ENCODE assay signal across 9 cellular contexts in the genomic region with DNA sequence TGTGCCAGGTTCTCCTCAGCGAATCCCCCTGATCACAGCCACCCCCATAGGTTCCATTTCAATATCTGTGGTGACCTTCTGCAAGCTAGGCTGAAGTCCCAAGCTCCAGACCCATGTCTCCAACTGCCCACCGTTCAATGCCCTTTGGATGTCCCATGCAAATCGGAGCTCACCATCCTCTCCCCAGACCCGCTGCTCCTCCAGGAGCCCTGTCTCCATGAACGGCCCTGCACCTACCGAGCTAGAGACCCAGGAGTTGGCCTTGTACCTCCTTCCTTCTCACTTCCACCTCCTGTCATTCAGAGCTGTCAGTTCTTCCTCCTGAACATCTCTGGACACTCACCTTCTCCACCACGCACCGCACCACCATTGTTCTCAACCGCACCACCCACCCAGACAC. TPM values are rescaled to one million over a fixed set of nuclear protein-coding genes. Genes with fewer than 3 reads are reported as not detected.
DNase-seq lines count a peak whose midpoint lies in the region; ATAC-seq and TF ChIP-seq lines count a peak whose summit lies in the region.
"Had no signal": no experiment of that assay in that cellular context is flagged by ENCODE, and none has a peak within 500 bp of the region (broad histone marks: within the 10 kb centered on the region; RNA-seq: fewer than 3 reads in every experiment).

No MANE protein-coding gene starts in this region.

- no peaks in the 10 kb centered on the region for H3K27me3 Mint-ChIP-seq in activated CD4-positive, alpha-beta memory T cell treated with anti-CD3 and anti-CD28 coated beads, Interleukin-2, amount 10 ng/mL, durations not matched to agents 7 days and 5 days

- no peak overlapping the region for H2AFZ ChIP-seq in HCT116 (ENCODE audit: low read depth, low read length, poor library complexity, severe bottlenecking)

- no peak overlapping the region for H3K27ac Mint-ChIP-seq in activated CD4-positive, alpha-beta memory T cell treated with anti-CD3 and anti-CD28 coated beads, Interleukin-2, amount 10 ng/mL, durations not matched to agents 7 days and 5 days
- peak overlapping the region; percentile 98 for H3K27ac Mint-ChIP-seq in stimulated activated effector memory CD8-positive, alpha-beta T cell treated with anti-CD3 and anti-CD28 coated beads, Interleukin-12 subunit alpha, Interleukin-12 subunit beta, amount 100 ng/mL, for 72 hours

- peaks cover 4% of the 10 kb centered on the region for H3K36me3 Mint-ChIP-seq in activated CD4-positive, alpha-beta memory T cell treated with anti-CD3 and anti-CD28 coated beads, Interleukin-2, amount 10 ng/mL, durations not matched to agents 7 days and 5 days (ENCODE audit: low read depth)
- peaks cover 8% of the 10 kb centered on the region for H3K36me3 Mint-ChIP-seq in stimulated activated effector memory CD8-positive, alpha-beta T cell treated with anti-CD3 and anti-CD28 coated beads, Interleukin-12 subunit alpha, Interleukin-12 subunit beta, amount 100 ng/mL, for 72 hours

- intact Hi-C loops in HCT116 (cut with micrococcal nuclease) = no loop called here

- H3K9ac ChIP-seq in HCT116 (ENCODE audit: low read length) = peak overlapping the region; percentile 96

- peaks cover 8 to 12% of the 10 kb centered on the region in 2 experiments for H3K4me1 ChIP-seq in HCT116 (ENCODE audit: control insufficient read depth in 1 of 2, insufficient read depth in 2 of 2, low read length in 2 of 2)

- TF ChIP-seq RAD21 in HCT116 (IDR thresholded peaks at IDR 0.05; ENCODE audit: low read depth) = no peak

- no peaks in the 10 kb centered on the region for H3K9me2 ChIP-seq in HCT116 (ENCODE audit: insufficient read depth)

- H3K9me3 ChIP-seq in HCT116 (ENCODE audit: control insufficient read depth in 1 of 2, insufficient read depth in 1 of 2, low read depth in 1 of 2, low read length in 2 of 2) = no peaks in the 10 kb centered on the region

- H3K27ac ChIP-seq in HCT116 (ENCODE audit: low read depth, low read length) = peak overlapping the region; percentile 47; the same call in 1 of the 2 replicates

- H3K4me3 Mint-ChIP-seq in activated CD4-positive, alpha-beta memory T cell treated with anti-CD3 and anti-CD28 coated beads, Interleukin-2, amount 10 ng/mL, durations not matched to agents 7 days and 5 days = peak overlapping the region; percentile 99
- H3K4me3 Mint-ChIP-seq in stimulated activated effector memory CD8-positive, alpha-beta T cell treated with anti-CD3 and anti-CD28 coated beads, Interleukin-12 subunit alpha, Interleukin-12 subunit beta, amount 100 ng/mL, for 72 hours = peak overlapping the region; percentile 99

- TF ChIP-seq POLR2A in HCT116 (IDR thresholded peaks at IDR 0.05; ENCODE audit: borderline replicate concordance, extremely low read depth, insufficient read depth, insufficient read length) = no peak

- no peaks in the 10 kb centered on the region for H3K9me3 Mint-ChIP-seq in activated CD4-positive, alpha-beta memory T cell treated with anti-CD3 and anti-CD28 coated beads, Interleukin-2, amount 10 ng/mL, durations not matched to agents 7 days and 5 days
- H3K9me3 Mint-ChIP-seq in stimulated activated effector memory CD8-positive, alpha-beta T cell treated with anti-CD3 and anti-CD28 coated beads, Interleukin-12 subunit alpha, Interleukin-12 subunit beta, amount 100 ng/mL, for 72 hours = no peaks in the 10 kb centered on the region

- BruUV-seq in HCT116 (replicated peaks; lab: Mats Ljungman, UMichigan) = no TSS peak

- H3K4me1 Mint-ChIP-seq in activated CD4-positive, alpha-beta memory T cell treated with anti-CD3 and anti-CD28 coated beads, Interleukin-2, amount 10 ng/mL, durations not matched to agents 7 days and 5 days = peaks cover 23% of the 10 kb centered on the region
- peaks cover 27% of the 10 kb centered on the region for H3K4me1 Mint-ChIP-seq in stimulated activated effector memory CD8-positive, alpha-beta T cell treated with anti-CD3 and anti-CD28 coated beads, Interleukin-12 subunit alpha, Interleukin-12 subunit beta, amount 100 ng/mL, for 72 hours

- no peak for DNase-seq in HCT116 (ENCODE audit: low read depth, low spot score)
- DNase-seq in activated CD4-positive, alpha-beta memory T cell treated with anti-CD3 and anti-CD28 coated beads, Interleukin-2, amount 10 ng/mL, durations not matched to agents 7 days and 5 days = no peak
- no peak for DNase-seq in stimulated activated effector memory CD8-positive, alpha-beta T cell treated with anti-CD3 and anti-CD28 coated beads, Interleukin-12 subunit alpha, Interleukin-12 subunit beta, amount 100 ng/mL, for 72 hours (ENCODE audit: low spot score in 2 of 2)
- DNase-seq in GOT3 (lab: John Stamatoyannopoulos, UW) = no peak
- DNase-seq in AG20443 (ENCODE audit: low spot score) = no peak
- DNase-seq: dermis blood vessel endothelial cell, NCI-H82 had no signal

- H3K36me3 ChIP-seq in HCT116 (ENCODE audit: control insufficient read depth in 1 of 2, insufficient read depth in 2 of 2, low read length in 2 of 2) = no peaks in the 10 kb centered on the region

- RAD21 ChIA-PET in HCT116 (lab: Charles Lee; ENCODE audit: low non-redundant PET in 1 of 2, low total read pairs in 2 of 2, uncharacterized antibody in 2 of 2, unreplicated experiment in 2 of 2) = no interaction called here

- ATAC-seq in HCT116 (no peak), HG03095 (IDR thresholded peaks at IDR 0.05; ENCODE audit: unreplicated experiment) (no peak)
- no peak for ATAC-seq in stimulated activated effector memory CD8-positive, alpha-beta T cell treated with anti-CD3 and anti-CD28 coated beads, Interleukin-12 subunit alpha, Interleukin-12 subunit beta, amount 100 ng/mL, for 72 hours

- TF ChIP-seq CTCF in HCT116 (IDR thresholded peaks at IDR 0.05 in 2 of 3, conservative IDR thresholded peaks at IDR 0.05 in 1 of 3; ENCODE audit: borderline replicate concordance in 1 of 3, insufficient read depth in 1 of 3, low read depth in 2 of 3, low read length in 2 of 3) = no peak

- H3K4me3 ChIP-seq in HCT116 (replicated peaks in 1 of 2; ENCODE audit: low read depth in 1 of 2, low read length in 2 of 2) = peak overlapping the region; percentile 97 to 100
- H3K4me3 ChIP-seq in iPS-11a (ENCODE audit: low read depth, low read length) = peak overlapping the region; percentile 91

- peaks cover 34% of the 10 kb centered on the region for H3K79me2 ChIP-seq in HCT116 (ENCODE audit: insufficient read depth, low read length)

- no peaks in the 10 kb centered on the region for H4K20me1 ChIP-seq in HCT116 (ENCODE audit: insufficient read depth)

- CTCF ChIA-PET in HCT116 (lab: Charles Lee) = interaction anchor here (2.9 to 4.3 kb wide), 2 partner anchors 12 to 170 kb away, joined by 8 to 29 read pairs; no protein-coding TSS in a partner anchor
- CTCF ChIA-PET in activated CD4-positive, alpha-beta memory T cell treated with anti-CD3 and anti-CD28 coated beads, Interleukin-2, amount 10 ng/mL, durations not matched to agents 7 days and 5 days (lab: Charles Lee) = interaction anchor here (0.6 to 3.4 kb wide), 4 partner anchors 8 to 34 kb away, joined by 3 to 29 read pairs (median 3); no protein-coding TSS in a partner anchor

- POLR2A ChIA-PET in HCT116 (lab: Charles Lee) = no interaction called here
- POLR2A ChIA-PET in activated CD4-positive, alpha-beta memory T cell treated with anti-CD3 and anti-CD28 coated beads, Interleukin-2, amount 10 ng/mL, durations not matched to agents 7 days and 5 days (lab: Charles Lee) = interaction anchor here (0.9 to 2.8 kb wide), 2 partner anchors 8 to 12 kb away, joined by 3 to 10 read pairs; no protein-coding TSS in a partner anchor

- no peaks in the 10 kb centered on the region for H3K27me3 ChIP-seq in HCT116 (ENCODE audit: insufficient read depth, low read length)

- H3K4me2 ChIP-seq in HCT116 (ENCODE audit: low read length) = peak overlapping the region; percentile 93

TF ChIP-seq in HCT116, 20 proteins besides CTCF, POLR2A, EP300 and RAD21:
- TF ChIP-seq JUND (IDR thresholded peaks at IDR 0.05) = no peak
- no peak for TF ChIP-seq EZH2 (IDR thresholded peaks at IDR 0.05)
- no peak for TF ChIP-seq EZH2phosphoT487 (IDR thresholded peaks at IDR 0.05; ENCODE audit: borderline replicate concordance)
- TF ChIP-seq FOSL1 (IDR thresholded peaks at IDR 0.05; ENCODE audit: low read depth) = no peak
- TF ChIP-seq, protein P1, sequence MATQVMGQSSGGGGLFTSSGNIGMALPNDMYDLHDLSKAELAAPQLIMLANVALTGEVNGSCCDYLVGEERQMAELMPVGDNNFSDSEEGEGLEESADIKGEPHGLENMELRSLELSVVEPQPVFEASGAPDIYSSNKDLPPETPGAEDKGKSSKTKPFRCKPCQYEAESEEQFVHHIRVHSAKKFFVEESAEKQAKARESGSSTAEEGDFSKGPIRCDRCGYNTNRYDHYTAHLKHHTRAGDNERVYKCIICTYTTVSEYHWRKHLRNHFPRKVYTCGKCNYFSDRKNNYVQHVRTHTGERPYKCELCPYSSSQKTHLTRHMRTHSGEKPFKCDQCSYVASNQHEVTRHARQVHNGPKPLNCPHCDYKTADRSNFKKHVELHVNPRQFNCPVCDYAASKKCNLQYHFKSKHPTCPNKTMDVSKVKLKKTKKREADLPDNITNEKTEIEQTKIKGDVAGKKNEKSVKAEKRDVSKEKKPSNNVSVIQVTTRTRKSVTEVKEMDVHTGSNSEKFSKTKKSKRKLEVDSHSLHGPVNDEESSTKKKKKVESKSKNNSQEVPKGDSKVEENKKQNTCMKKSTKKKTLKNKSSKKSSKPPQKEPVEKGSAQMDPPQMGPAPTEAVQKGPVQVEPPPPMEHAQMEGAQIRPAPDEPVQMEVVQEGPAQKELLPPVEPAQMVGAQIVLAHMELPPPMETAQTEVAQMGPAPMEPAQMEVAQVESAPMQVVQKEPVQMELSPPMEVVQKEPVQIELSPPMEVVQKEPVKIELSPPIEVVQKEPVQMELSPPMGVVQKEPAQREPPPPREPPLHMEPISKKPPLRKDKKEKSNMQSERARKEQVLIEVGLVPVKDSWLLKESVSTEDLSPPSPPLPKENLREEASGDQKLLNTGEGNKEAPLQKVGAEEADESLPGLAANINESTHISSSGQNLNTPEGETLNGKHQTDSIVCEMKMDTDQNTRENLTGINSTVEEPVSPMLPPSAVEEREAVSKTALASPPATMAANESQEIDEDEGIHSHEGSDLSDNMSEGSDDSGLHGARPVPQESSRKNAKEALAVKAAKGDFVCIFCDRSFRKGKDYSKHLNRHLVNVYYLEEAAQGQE (IDR thresholded peaks at IDR 0.05; ENCODE audit: low read depth) = no peak
- no peak for TF ChIP-seq ZNF274 (IDR thresholded peaks at IDR 0.05; ENCODE audit: low read depth, low read length)
- TF ChIP-seq EGR1 (IDR thresholded peaks at IDR 0.05; ENCODE audit: low read depth) = no peak
- no peak for TF ChIP-seq SRF (IDR thresholded peaks at IDR 0.05; ENCODE audit: low read depth)
- no peak for TF ChIP-seq CBX3 (IDR thresholded peaks at IDR 0.05; ENCODE audit: low read depth)
- TF ChIP-seq MAX (IDR thresholded peaks at IDR 0.05) = no peak
TF ChIP-seq in HCT116: peak in this region for 0.

RNA-seq across cellular contexts. Expression of gene FAHD2A, which starts 1.0 kb away (rescaled TPM):
- total RNA-seq in HCT116 (2021; ENCODE audit: unreplicated experiment) = 25.4 TPM
- 31.9 and 32.0 TPM in 2 replicates for polyA plus RNA-seq in HCT116 (2012)
- 10 to 100 TPM; 35.8 to 37.3 TPM for total RNA-seq in activated CD4-positive, alpha-beta memory T cell treated with anti-CD3 and anti-CD28 coated beads, Interleukin-2, amount 10 ng/mL, durations not matched to agents 7 days and 5 days
